In genomic region chr19:6739884-6740588, GRCh38 we compare ENCODE assay signal across 6 cellular contexts. TPM values are rescaled to one million over a fixed set of nuclear protein-coding genes. Genes with fewer than 3 reads are reported as not detected.
DNase-seq lines count a peak whose midpoint lies in the region; TF ChIP-seq lines count a peak whose summit lies in the region.

No MANE protein-coding gene starts in this region.

- no peaks in the 10 kb centered on the region for H3K27me3 ChIP-seq in BE2C
- no peaks in the 10 kb centered on the region for H3K27me3 ChIP-seq in skeletal muscle satellite cell (ENCODE audit: control insufficient read depth, insufficient read depth, low read length)

- H3K9me3 ChIP-seq in BE2C, result no peaks in the 10 kb centered on the region
- no peaks in the 10 kb centered on the region for H3K9me3 ChIP-seq in skeletal muscle satellite cell (replicated peaks; ENCODE audit: low read length)

- peak overlapping the region; percentile 62 for H3K4me3 ChIP-seq in BE2C (ENCODE audit: low read depth, low read length)
- H3K4me3 ChIP-seq in epithelial cell of esophagus (ENCODE audit: low read length), result peak overlapping the region; percentile 81
- H3K4me3 ChIP-seq in skeletal muscle satellite cell (ENCODE audit: low read length), result peak overlapping the region; percentile 88

- H3K4me1 ChIP-seq in BE2C, result peaks cover 10% of the 10 kb centered on the region
- peaks cover 49% of the 10 kb centered on the region for H3K4me1 ChIP-seq in skeletal muscle satellite cell (ENCODE audit: control insufficient read depth, insufficient read depth, low read length)

- H3K4me2 ChIP-seq in skeletal muscle satellite cell (ENCODE audit: low read length), result peak overlapping the region; percentile 89

- H3K9ac ChIP-seq in skeletal muscle satellite cell (ENCODE audit: low read depth, low read length), result peak overlapping the region; percentile 85

- TF ChIP-seq CTCF in BE2C (IDR thresholded peaks at IDR 0.05; ENCODE audit: low read depth, low read length) (no peak), epithelial cell of esophagus (IDR thresholded peaks at IDR 0.05; ENCODE audit: insufficient read depth, low read depth, low read length, missing control alignments) (no peak)

- H3K36me3 ChIP-seq in BE2C (no peaks in the 10 kb centered on the region), skeletal muscle satellite cell (ENCODE audit: insufficient read depth, low read length) (peaks cover 17% of the 10 kb centered on the region)

- DNase-seq in BE2C, result no peak
- DNase-seq in NCI-H526 treated with DMSO at 0.1 percent for 48 hours (lab: John Stamatoyannopoulos, UW), result peak; percentile 6
- no peak for DNase-seq in epithelial cell of esophagus (ENCODE audit: low read depth)
- DNase-seq in NCI-H774 (lab: John Stamatoyannopoulos, UW), result no peak
- no peak for DNase-seq in NCI-H2081 treated with DMSO at 0.1 percent for 48 hours (lab: John Stamatoyannopoulos, UW)

RNA-seq across cellular contexts. Expression of gene TRIP10, which starts 0.6 kb away (rescaled TPM):
- polyA plus RNA-seq in BE2C (2012; ENCODE audit: insufficient read depth, insufficient read length, low read depth), result 24.6 TPM
- 41.6 and 44.6 TPM in 2 replicates for total RNA-seq in skeletal muscle satellite cell (2012; rRNA removed)

RNA-seq across cellular contexts. Expression of gene GPR108, which starts 2.7 kb away (rescaled TPM):
- 71.0 TPM for polyA plus RNA-seq in BE2C (2012; ENCODE audit: insufficient read depth, insufficient read length, low read depth)
- 31.2 and 33.2 TPM in 2 replicates for total RNA-seq in skeletal muscle satellite cell (2012; rRNA removed)

RNA-seq across cellular contexts. Expression of gene C3, which starts 19.6 kb away (rescaled TPM):
- polyA plus RNA-seq in BE2C (2012; ENCODE audit: insufficient read depth, insufficient read length, low read depth), result not detected
- 3.0 and 29.9 TPM in 2 replicates for total RNA-seq in skeletal muscle satellite cell (2012; rRNA removed)

RNA-seq across cellular contexts. Expression of gene SH2D3A, which starts 27.2 kb away (rescaled TPM):
- polyA plus RNA-seq in BE2C (2012; ENCODE audit: insufficient read depth, insufficient read length, low read depth), result 0.36 TPM
- total RNA-seq in skeletal muscle satellite cell (2012; rRNA removed), result not detected in 2 replicates

RNA-seq across cellular contexts. Expression of gene VAV1, which starts 32.5 kb away (rescaled TPM):
- polyA plus RNA-seq in BE2C (2012; ENCODE audit: insufficient read depth, insufficient read length, low read depth), result not detected
- not detected in 2 replicates for total RNA-seq in skeletal muscle satellite cell (2012; rRNA removed)
